Comparison of ENCODE assay signal across 17 cellular contexts in the genomic region with DNA sequence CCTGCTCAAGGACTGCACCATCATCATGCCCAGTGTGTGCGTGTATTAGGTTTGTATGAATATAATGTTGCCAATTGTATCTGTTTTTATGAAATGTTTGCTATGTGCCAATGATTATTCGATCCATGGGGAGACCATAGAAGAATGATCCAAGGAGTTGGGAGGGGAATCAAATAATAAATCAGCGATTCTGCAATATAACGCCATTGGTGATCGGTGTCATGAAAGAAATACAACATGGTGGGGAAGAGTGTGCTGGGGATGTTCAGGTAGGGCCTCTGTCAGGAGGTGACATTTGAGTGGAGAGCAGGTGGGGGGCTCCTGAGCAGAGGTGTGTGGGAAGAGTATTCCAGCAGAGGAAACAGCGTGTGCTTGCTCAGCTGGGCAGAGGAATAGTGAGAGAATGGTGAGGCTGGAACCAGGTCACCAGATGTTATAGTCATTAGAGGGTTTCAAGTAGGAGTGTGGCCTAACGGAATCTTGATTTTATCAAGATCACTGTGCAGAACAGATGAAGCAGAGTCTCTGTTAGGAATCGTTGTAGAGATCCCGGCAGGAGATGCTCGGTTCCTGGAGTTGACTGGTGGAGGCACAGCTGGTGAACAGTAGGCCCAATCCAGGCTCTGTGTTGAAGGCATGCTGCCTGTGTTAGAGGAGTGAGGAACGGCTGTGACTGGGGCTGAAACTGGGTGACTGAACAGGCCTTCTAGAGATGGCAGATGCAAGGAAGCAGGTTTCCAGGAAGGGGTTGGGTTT. TPM values are rescaled to one million over a fixed set of nuclear protein-coding genes. Genes with fewer than 3 reads are reported as not detected.
A peak's percentile ranks its signal among the peaks of the same experiment; 100 is the strongest.
DNase-seq lines count a peak whose midpoint lies in the region; ATAC-seq, FAIRE-seq and TF ChIP-seq lines count a peak whose summit lies in the region.
"Had no signal": no experiment of that assay in that cellular context is flagged by ENCODE, and none has a peak within 500 bp of the region (broad histone marks: within the 10 kb centered on the region; RNA-seq: fewer than 3 reads in every experiment).

No MANE protein-coding gene starts in this region.

- H3K4me1 ChIP-seq in A673 (ENCODE audit: insufficient read depth, low read length, poor library complexity, severe bottlenecking) = peaks cover 26% of the 10 kb centered on the region
- peaks cover 30% of the 10 kb centered on the region for H3K4me1 ChIP-seq in DOHH2 (ENCODE audit: control insufficient read depth, low read length)
- H3K4me1 ChIP-seq in astrocyte (ENCODE audit: insufficient read depth, low read length) = peaks cover 51% of the 10 kb centered on the region
- H3K4me1 ChIP-seq in GM23248 (ENCODE audit: insufficient read depth) = peaks cover 18% of the 10 kb centered on the region; the same call in 1 of the 2 replicates

- H2AFZ ChIP-seq in astrocyte (ENCODE audit: low read depth, low read length) (no peak overlapping the region), GM23248 (no peak overlapping the region)

- H3K4me3 ChIP-seq in A673 (ENCODE audit: low read depth, low read length, poor library complexity, severe bottlenecking) (no peak overlapping the region), DOHH2 (ENCODE audit: low read length) (no peak overlapping the region), astrocyte (ENCODE audit: insufficient read depth, low read depth, low read length) (no peak overlapping the region), GM23248 (no peak overlapping the region)
- H3K4me3 ChIP-seq: stomach had no signal

- H3K27ac Mint-ChIP-seq in astrocyte (ENCODE audit: unreplicated experiment) = no peak overlapping the region
- peak overlapping the region; percentile 42 to 79 (median 79) for H3K27ac Mint-ChIP-seq in nephron
- H3K27ac Mint-ChIP-seq in activated naive CD4-positive, alpha-beta T cell treated with anti-CD3 and anti-CD28 coated beads, Interleukin-2, amount 10 ng/mL, durations not matched to agents 7 days and 5 days = no peak overlapping the region
- H3K27ac Mint-ChIP-seq: activated T-helper 2 cell treated with anti-CD3 and anti-CD28 coated beads, Interferon-gamma antibody, Interleukin-2, Interleukin-4, amounts not matched to agents 10 μg/mL and 5 μg/mL and 100 μg/mL, durations not matched to agents 14 hours and 24 hours and 36 hours had no signal

- POLR2A ChIA-PET in A673 (lab: Charles Lee; ENCODE audit: low non-redundant PET) = no interaction called here

- H4K20me1 ChIP-seq in DOHH2 (ENCODE audit: control insufficient read depth, insufficient read depth, low read depth, low read length) (no peaks in the 10 kb centered on the region; the same call in 1 of the 2 replicates), astrocyte (ENCODE audit: insufficient read depth, low read length) (peaks cover 81% of the 10 kb centered on the region), GM23248 (ENCODE audit: insufficient read depth) (no peaks in the 10 kb centered on the region; the same call in 1 of the 2 replicates)

- H3K36me3 ChIP-seq in A673 (ENCODE audit: insufficient read depth, low read length, poor library complexity, severe bottlenecking) = peaks cover 9% of the 10 kb centered on the region
- peaks cover 28% of the 10 kb centered on the region for H3K36me3 ChIP-seq in DOHH2 (ENCODE audit: control insufficient read depth, low read length)
- no peaks in the 10 kb centered on the region for H3K36me3 ChIP-seq in astrocyte (ENCODE audit: insufficient read depth, low read length)
- no peaks in the 10 kb centered on the region for H3K36me3 ChIP-seq in GM23248 (ENCODE audit: low read depth)

- no peak overlapping the region for H3K9ac ChIP-seq in astrocyte (ENCODE audit: low read length)
- no peak overlapping the region for H3K9ac ChIP-seq in GM23248

- no peaks in the 10 kb centered on the region for H3K9me3 ChIP-seq in A673 (ENCODE audit: low read depth, low read length, poor library complexity, severe bottlenecking)
- H3K9me3 ChIP-seq in DOHH2 (ENCODE audit: control insufficient read depth, insufficient read depth, low read length) = no peaks in the 10 kb centered on the region
- no peaks in the 10 kb centered on the region for H3K9me3 ChIP-seq in astrocyte (ENCODE audit: insufficient read depth, low read depth, low read length)
- no peaks in the 10 kb centered on the region for H3K9me3 ChIP-seq in GM23248 (ENCODE audit: low read depth)
- H3K9me3 ChIP-seq: stomach had no signal

- in situ Hi-C loops in GM23248 (cut with MboI) = no loop called here

- peaks cover 54% of the 10 kb centered on the region for H3K4me1 Mint-ChIP-seq in astrocyte (ENCODE audit: low read depth, unreplicated experiment)
- H3K4me1 Mint-ChIP-seq in nephron = peaks cover 63% of the 10 kb centered on the region
- peaks cover 29% of the 10 kb centered on the region for H3K4me1 Mint-ChIP-seq in activated naive CD4-positive, alpha-beta T cell treated with anti-CD3 and anti-CD28 coated beads, Interleukin-2, amount 10 ng/mL, durations not matched to agents 7 days and 5 days

- H3F3A ChIP-seq in DOHH2 (ENCODE audit: control insufficient read depth, insufficient read depth) = peaks cover 5% of the 10 kb centered on the region; the same call in 1 of the 2 replicates
- H3F3A ChIP-seq in GM23248 (ENCODE audit: insufficient read depth) = peaks cover 10% of the 10 kb centered on the region; the same call in 1 of the 2 replicates

- intact Hi-C loops in A673 (cut with micrococcal nuclease; ENCODE audit: unreplicated experiment) = no loop called here

- FAIRE-seq in astrocyte (lab: Jason Lieb, UNC) = no peak

- peaks cover 4% of the 10 kb centered on the region for H3K36me3 Mint-ChIP-seq in astrocyte (ENCODE audit: low read depth, unreplicated experiment)
- H3K36me3 Mint-ChIP-seq in nephron (ENCODE audit: low read depth) = peaks cover 12% of the 10 kb centered on the region
- H3K36me3 Mint-ChIP-seq in activated naive CD4-positive, alpha-beta T cell treated with anti-CD3 and anti-CD28 coated beads, Interleukin-2, amount 10 ng/mL, durations not matched to agents 7 days and 5 days = peaks cover 7% of the 10 kb centered on the region
- H3K36me3 Mint-ChIP-seq: T-cell had no signal

- H3K4me2 ChIP-seq in DOHH2 (ENCODE audit: low read length) (peak overlapping the region; percentile 70; the same call in 1 of the 2 replicates), astrocyte (ENCODE audit: low read length) (peak overlapping the region; percentile 97), GM23248 (ENCODE audit: unreplicated experiment) (no peak overlapping the region)

- H3K27me3 Mint-ChIP-seq in astrocyte (ENCODE audit: low read depth, unreplicated experiment) = no peaks in the 10 kb centered on the region
- no peaks in the 10 kb centered on the region for H3K27me3 Mint-ChIP-seq in nephron (ENCODE audit: low read depth)
- H3K27me3 Mint-ChIP-seq in activated naive CD4-positive, alpha-beta T cell treated with anti-CD3 and anti-CD28 coated beads, Interleukin-2, amount 10 ng/mL, durations not matched to agents 7 days and 5 days = peaks cover 12% of the 10 kb centered on the region
- H3K27me3 Mint-ChIP-seq: T-cell had no signal

- no peak for TF ChIP-seq CTCF in A673 (conservative IDR thresholded peaks at IDR 0.05; ENCODE audit: low read depth, low read length)
- TF ChIP-seq CTCF in DOHH2 (IDR thresholded peaks at IDR 0.05; ENCODE audit: low read depth, low read length, poor library complexity, severe bottlenecking) = no peak
- TF ChIP-seq CTCF in astrocyte (IDR thresholded peaks at IDR 0.05; ENCODE audit: insufficient read depth, low read depth, low read length) = no peak
- TF ChIP-seq CTCF in nephron (IDR thresholded peaks at IDR 0.05; ENCODE audit: unreplicated experiment in 3 of 3) = no peak

- H3K27me3 ChIP-seq in A673 (replicated peaks; ENCODE audit: insufficient read depth, low read depth, low read length, poor library complexity) (no peaks in the 10 kb centered on the region), DOHH2 (ENCODE audit: control insufficient read depth, low read length) (no peaks in the 10 kb centered on the region), astrocyte (ENCODE audit: insufficient read depth, low read length) (no peaks in the 10 kb centered on the region), GM23248 (replicated peaks; ENCODE audit: insufficient read depth) (no peaks in the 10 kb centered on the region)
- H3K27me3 ChIP-seq: stomach had no signal

- CTCF ChIA-PET in A673 (lab: Charles Lee) = no interaction called here
- CTCF ChIA-PET in activated naive CD4-positive, alpha-beta T cell treated with anti-CD3 and anti-CD28 coated beads, Interleukin-2, amount 10 ng/mL, durations not matched to agents 7 days and 5 days (lab: Charles Lee) = no interaction called here

- H3K4me3 Mint-ChIP-seq in astrocyte (ENCODE audit: unreplicated experiment) = peak overlapping the region; percentile 47
- H3K4me3 Mint-ChIP-seq in nephron = peak overlapping the region; percentile 88 to 97 (median 89)
- no peak overlapping the region for H3K4me3 Mint-ChIP-seq in activated naive CD4-positive, alpha-beta T cell treated with anti-CD3 and anti-CD28 coated beads, Interleukin-2, amount 10 ng/mL, durations not matched to agents 7 days and 5 days
- H3K4me3 Mint-ChIP-seq: HFFc6 had no signal

- DNase-seq in A673 (ENCODE audit: low spot score) (no peak), astrocyte (ENCODE audit: low read depth) (no peak), GM23248 (no peak), NOMO-1 treated with DMSO at 0.1 percent for 48 hours (lab: John Stamatoyannopoulos, UW; ENCODE audit: unreplicated experiment) (no peak)
- no peak for DNase-seq in activated naive CD4-positive, alpha-beta T cell treated with anti-CD3 and anti-CD28 coated beads, Interleukin-2, amount 10 ng/mL, durations not matched to agents 7 days and 5 days
- DNase-seq: foreskin melanocyte, HFFc6, left ventricle myocardium superior, NCI-H1048, stomach, T-cell had no signal

- H3K79me2 ChIP-seq in DOHH2 (ENCODE audit: control insufficient read depth, low read length) (peaks cover 74% of the 10 kb centered on the region), astrocyte (ENCODE audit: insufficient read depth, low read length) (peaks cover 81% of the 10 kb centered on the region), GM23248 (ENCODE audit: insufficient read depth) (peaks cover 62% of the 10 kb centered on the region)

- no TSS peak for BruUV-seq in A673 (replicated peaks; lab: Mats Ljungman, UMichigan)

- H3K9me3 Mint-ChIP-seq in astrocyte (ENCODE audit: unreplicated experiment) (no peaks in the 10 kb centered on the region), nephron (no peaks in the 10 kb centered on the region)
- no peaks in the 10 kb centered on the region for H3K9me3 Mint-ChIP-seq in activated naive CD4-positive, alpha-beta T cell treated with anti-CD3 and anti-CD28 coated beads, Interleukin-2, amount 10 ng/mL, durations not matched to agents 7 days and 5 days
- H3K9me3 Mint-ChIP-seq: activated T-helper 2 cell treated with anti-CD3 and anti-CD28 coated beads, Interferon-gamma antibody, Interleukin-2, Interleukin-4, amounts not matched to agents 10 μg/mL and 5 μg/mL and 100 μg/mL, durations not matched to agents 14 hours and 24 hours and 36 hours; HFFc6; T-cell had no signal

- 83 to 84% methylated on average over 11 of the region's 11 CpGs for WGBS in GM23248 (ENCODE audit: low coverage in 1 of 2, low lambda C conversion rate in 2 of 2, missing lambda C conversion rate in 2 of 2), 2 experiments

- ATAC-seq in HG03097 (IDR thresholded peaks at IDR 0.05; ENCODE audit: low FRiP score, unreplicated experiment) = no peak
- ATAC-seq: left ventricle myocardium superior, T-cell had no signal

- H3K27ac ChIP-seq in A673 (ENCODE audit: low read depth, low read length, poor library complexity, severe bottlenecking) (peak overlapping the region; percentile 39), DOHH2 (ENCODE audit: low read depth, low read length) (no peak overlapping the region), astrocyte (ENCODE audit: low read depth, low read length) (no peak overlapping the region), GM23248 (no peak overlapping the region)
- H3K27ac ChIP-seq: RWPE1, stomach, VCaP had no signal

- H3K9me2 ChIP-seq in DOHH2 (replicated peaks; ENCODE audit: control insufficient read depth, low read length) (no peaks in the 10 kb centered on the region), GM23248 (ENCODE audit: insufficient read depth) (no peaks in the 10 kb centered on the region)

RNA-seq across cellular contexts. Expression of a gene that starts 2.9 kb away (rescaled TPM):
- total RNA-seq in A673 (2021) = 30.2 and 35.1 TPM in 2 replicates
- total RNA-seq in astrocyte = 30.3 and 30.5 TPM in 2 replicates
- 21.0 and 34.9 TPM in 2 replicates for total RNA-seq in GM23248 (2014; rRNA removed; shearing (Covaris generic))
- 6.7 and 8.2 TPM in 2 replicates for polyA plus RNA-seq in GM23248 (2016; fragmentation: Nextera tagmentation; extraction: Ambion mirVana)

Comparison
In these comparisons a context has a peak if more than half of its experiments do, and no peak if none do; other contexts are left out.
1. H3K27ac Mint-ChIP-seq: peak in nephron (3 of 3); none in astrocyte (single experiment) and activated naive CD4-positive, alpha-beta T cell treated with anti-CD3 and anti-CD28 coated beads, Interleukin-2, amount 10 ng/mL, durations not matched to agents 7 days and 5 days (single experiment).